Comparison of ENCODE assay signal across 10 cellular contexts in genomic region chr15:70636540-70637165, GRCh38.
DNase-seq lines count a peak whose midpoint lies in the region; ATAC-seq and TF ChIP-seq lines count a peak whose summit lies in the region.
"Had no signal": no experiment of that assay in that cellular context is flagged by ENCODE, and none has a peak within 500 bp of the region (broad histone marks: within the 10 kb centered on the region; RNA-seq: fewer than 3 reads in every experiment).

No MANE protein-coding gene starts in this region.

- no peak overlapping the region for H3K27ac ChIP-seq in AG04450 (ENCODE audit: low read depth, low read length)

- intact Hi-C loops in CD14-positive monocyte (cut with micrococcal nuclease): no loop called here

- H3K36me3 Mint-ChIP-seq in natural killer cell treated with Interleukin-12 subunit alpha and Interleukin-12 subunit beta and Interleukin-15 and Interleukin-18, amount 100 ng/mL, for 72 hours: no peaks in the 10 kb centered on the region
- no peaks in the 10 kb centered on the region for H3K36me3 Mint-ChIP-seq in CD14-positive monocyte

- TF ChIP-seq CTCF in AG04450 (IDR thresholded peaks at IDR 0.05; ENCODE audit: low read depth, low read length) (peak; percentile 51), CD14-positive monocyte (IDR thresholded peaks at IDR 0.05) (no peak)

- no peak overlapping the region for H3K4me3 Mint-ChIP-seq in natural killer cell treated with Interleukin-12 subunit alpha and Interleukin-12 subunit beta and Interleukin-15 and Interleukin-18, amount 100 ng/mL, for 72 hours
- H3K4me3 Mint-ChIP-seq in CD14-positive monocyte: peak overlapping the region in 1 of 2 donors; percentile 26

- POLR2A ChIA-PET in AG04450 (lab: Yijun Ruan, JAX): interaction anchor here (0.6 kb wide), 1 partner anchor 21 kb away, joined by 3 read pairs; no protein-coding TSS in a partner anchor

- H3K9me3 ChIP-seq in AG04450 (ENCODE audit: control insufficient read depth, insufficient read depth, low read length) (no peaks in the 10 kb centered on the region), HAP-1 (no peaks in the 10 kb centered on the region)

- no peaks in the 10 kb centered on the region for H3K27me3 ChIP-seq in AG04450 (ENCODE audit: control insufficient read depth, insufficient read depth, low read length)
- H3K27me3 ChIP-seq in HAP-1 (ENCODE audit: low read depth): no peaks in the 10 kb centered on the region

- H3K9me3 Mint-ChIP-seq in natural killer cell treated with Interleukin-12 subunit alpha and Interleukin-12 subunit beta and Interleukin-15 and Interleukin-18, amount 100 ng/mL, for 72 hours: no peaks in the 10 kb centered on the region
- H3K9me3 Mint-ChIP-seq in CD14-positive monocyte: no peaks in the 10 kb centered on the region

- DNase-seq in AG04450 (ENCODE audit: low read depth, low spot score) (no peak), HAP-1 (ENCODE audit: low spot score in 2 of 2) (peak; percentile 75 to 94), SKM-1 treated with dmso at 0.1 percent for 144 hours (lab: John Stamatoyannopoulos, UW; ENCODE audit: unreplicated experiment) (peak; percentile 87), iPS-NIHi7 (ENCODE audit: extremely low spot score) (peak; percentile 50), cortex of kidney (lab: John Stamatoyannopoulos, UW) (no peak), NCI-H1048 (lab: John Stamatoyannopoulos, UW) (no peak), CD14-positive monocyte (ENCODE audit: low spot score) (no peak)
- no peak for DNase-seq in natural killer cell treated with Interleukin-12 subunit alpha and Interleukin-12 subunit beta and Interleukin-15 and Interleukin-18, amount 100 ng/mL, for 72 hours (ENCODE audit: low spot score)
- DNase-seq: activated CD4-positive, alpha-beta T cell treated with anti-CD3 and anti-CD28 coated beads for 1 hour; NCI-H1930 had no signal

- CTCF ChIA-PET in AG04450 (lab: Charles Lee): interaction anchor here (0.9 to 1.9 kb wide), 3 partner anchors 68 to 132 kb away, joined by 3 to 11 read pairs (median 3); no protein-coding TSS in a partner anchor

- peaks cover 4% of the 10 kb centered on the region; the same call in 1 of the 2 replicates for H3K4me1 ChIP-seq in HAP-1

- peaks cover 22 to 30% of the 10 kb centered on the region in 2 donors for H3K27me3 Mint-ChIP-seq in natural killer cell treated with Interleukin-12 subunit alpha and Interleukin-12 subunit beta and Interleukin-15 and Interleukin-18, amount 100 ng/mL, for 72 hours
- H3K27me3 Mint-ChIP-seq in CD14-positive monocyte (ENCODE audit: low read depth in 3 of 3): peaks cover 4 to 7% (median 4%) of the 10 kb centered on the region in 3 donors

- H3K27ac Mint-ChIP-seq in natural killer cell treated with Interleukin-12 subunit alpha and Interleukin-12 subunit beta and Interleukin-15 and Interleukin-18, amount 100 ng/mL, for 72 hours: no peak overlapping the region
- peak overlapping the region in 1 of 7 donors; percentile 72 for H3K27ac Mint-ChIP-seq in CD14-positive monocyte

- H3K4me3 ChIP-seq in AG04450 (ENCODE audit: low read depth, low read length): no peak overlapping the region
- H3K4me3 ChIP-seq in HAP-1: no peak overlapping the region

- in situ Hi-C loops in HAP-1 (cut with MboI; ENCODE audit: low sequenced_read_pairs): no loop called here

- no peak for ATAC-seq in natural killer cell treated with Interleukin-12 subunit alpha and Interleukin-12 subunit beta and Interleukin-15 and Interleukin-18, amount 100 ng/mL, for 72 hours

- H3K36me3 ChIP-seq in HAP-1 (replicated peaks): no peaks in the 10 kb centered on the region

- H3K4me1 Mint-ChIP-seq in natural killer cell treated with Interleukin-12 subunit alpha and Interleukin-12 subunit beta and Interleukin-15 and Interleukin-18, amount 100 ng/mL, for 72 hours (ENCODE audit: low read depth in 2 of 2): peaks cover 12 to 13% of the 10 kb centered on the region in 2 donors
- peaks cover 31% of the 10 kb centered on the region for H3K4me1 Mint-ChIP-seq in CD14-positive monocyte

Comparison
In these comparisons a context has a peak if more than half of its experiments do, and no peak if none do; other contexts are left out.
1. DNase-seq: peak in HAP-1 (2 of 2), SKM-1 treated with dmso at 0.1 percent for 144 hours (single experiment) and iPS-NIHi7 (single experiment); none in AG04450 (single experiment), cortex of kidney (single experiment), natural killer cell treated with Interleukin-12 subunit alpha and Interleukin-12 subunit beta and Interleukin-15 and Interleukin-18, amount 100 ng/mL, for 72 hours (single experiment), NCI-H1048 (single experiment) and CD14-positive monocyte (single experiment).